In genomic region chr6:31493875-31494694, GRCh38 we compare ENCODE assay signal across 1 cellular context.
TF ChIP-seq lines count a peak whose summit lies in the region.

No MANE protein-coding gene starts in this region.

TF ChIP-seq in HepG2, 621 proteins besides CTCF, POLR2A, EP300 and RAD21 (continued from another document and continues in another):
- TF ChIP-seq MNT (IDR thresholded peaks at IDR 0.05) (no peak), ZNF441 (CRISPR knock-in tag; IDR thresholded peaks at IDR 0.05; ENCODE audit: borderline replicate concordance) (no peak), PRMT3 (CRISPR knock-in tag; IDR thresholded peaks at IDR 0.05; ENCODE audit: borderline replicate concordance, low read depth) (no peak), TAF15 (IDR thresholded peaks at IDR 0.05; ENCODE audit: low read depth, low read length, poor library complexity, severe bottlenecking) (no peak), ZNF33B (CRISPR knock-in tag; IDR thresholded peaks at IDR 0.05) (no peak), BCL6 (CRISPR knock-in tag; IDR thresholded peaks at IDR 0.05) (no peak), SKI (IDR thresholded peaks at IDR 0.05; ENCODE audit: partially characterized antibody) (no peak), ZBTB49 (CRISPR knock-in tag; IDR thresholded peaks at IDR 0.05; ENCODE audit: borderline replicate concordance) (no peak), NFIB (CRISPR knock-in tag; IDR thresholded peaks at IDR 0.05; ENCODE audit: borderline replicate concordance) (no peak), SPEN (CRISPR knock-in tag; IDR thresholded peaks at IDR 0.05; ENCODE audit: low read depth) (peak; percentile 37; the same call in 1 of the 2 replicates), ZNF605 (CRISPR knock-in tag; IDR thresholded peaks at IDR 0.05) (no peak; the same call in 1 of the 2 replicates), GABPB1 (CRISPR knock-in tag; IDR thresholded peaks at IDR 0.05) (peak; percentile 51), ZBTB43 (CRISPR knock-in tag; conservative IDR thresholded peaks at IDR 0.05) (no peak), CAMTA2 (CRISPR knock-in tag; IDR thresholded peaks at IDR 0.05; ENCODE audit: borderline replicate concordance) (no peak), SATB2 (CRISPR knock-in tag; IDR thresholded peaks at IDR 0.05) (0 out of 2 replicates have a peak, but pooled peaks have one; percentile 78), DNMT3B (CRISPR knock-in tag; conservative IDR thresholded peaks at IDR 0.05) (no peak), FOXK2 (IDR thresholded peaks at IDR 0.05) (no peak), HOXD1 (CRISPR knock-in tag; IDR thresholded peaks at IDR 0.05) (no peak), BORCS8-MEF2B (CRISPR knock-in tag; IDR thresholded peaks at IDR 0.05) (peak; percentile 36; the same call in 1 of the 2 replicates), MATR3 (CRISPR knock-in tag; IDR thresholded peaks at IDR 0.05) (no peak), ZNF224 (CRISPR knock-in tag; IDR thresholded peaks at IDR 0.05) (no peak), ZNF574 (CRISPR knock-in tag; IDR thresholded peaks at IDR 0.05) (peak; percentile 94), ZNF7 (CRISPR knock-in tag; IDR thresholded peaks at IDR 0.05) (no peak), ZC3H13 (CRISPR knock-in tag; IDR thresholded peaks at IDR 0.05) (no peak), POGK (CRISPR knock-in tag; conservative IDR thresholded peaks at IDR 0.05) (no peak), RAD51 (IDR thresholded peaks at IDR 0.05; ENCODE audit: borderline replicate concordance) (no peak), ZNF761 (CRISPR knock-in tag; conservative IDR thresholded peaks at IDR 0.05) (no peak), THAP9 (CRISPR knock-in tag; IDR thresholded peaks at IDR 0.05; ENCODE audit: borderline replicate concordance) (no peak), ZNF878 (CRISPR knock-in tag; IDR thresholded peaks at IDR 0.05) (no peak), NCOA1 (CRISPR knock-in tag; IDR thresholded peaks at IDR 0.05) (no peak)
- TF ChIP-seq, protein P1, sequence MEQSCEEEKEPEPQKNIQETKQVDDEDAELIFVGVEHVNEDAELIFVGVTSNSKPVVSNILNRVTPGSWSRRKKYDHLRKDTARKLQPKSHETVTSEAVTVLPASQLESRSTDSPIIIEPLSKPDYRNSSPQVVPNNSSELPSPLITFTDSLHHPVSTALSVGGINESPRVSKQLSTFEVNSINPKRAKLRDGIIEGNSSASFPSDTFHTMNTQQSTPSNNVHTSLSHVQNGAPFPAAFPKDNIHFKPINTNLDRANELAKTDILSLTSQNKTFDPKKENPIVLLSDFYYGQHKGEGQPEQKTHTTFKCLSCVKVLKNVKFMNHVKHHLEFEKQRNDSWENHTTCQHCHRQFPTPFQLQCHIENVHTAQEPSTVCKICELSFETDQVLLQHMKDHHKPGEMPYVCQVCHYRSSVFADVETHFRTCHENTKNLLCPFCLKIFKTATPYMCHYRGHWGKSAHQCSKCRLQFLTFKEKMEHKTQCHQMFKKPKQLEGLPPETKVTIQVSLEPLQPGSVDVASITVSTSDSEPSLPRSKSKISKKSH (CRISPR knock-in tag; IDR thresholded peaks at IDR 0.05; ENCODE audit: borderline replicate concordance), result no peak
- TF ChIP-seq, protein P2, sequence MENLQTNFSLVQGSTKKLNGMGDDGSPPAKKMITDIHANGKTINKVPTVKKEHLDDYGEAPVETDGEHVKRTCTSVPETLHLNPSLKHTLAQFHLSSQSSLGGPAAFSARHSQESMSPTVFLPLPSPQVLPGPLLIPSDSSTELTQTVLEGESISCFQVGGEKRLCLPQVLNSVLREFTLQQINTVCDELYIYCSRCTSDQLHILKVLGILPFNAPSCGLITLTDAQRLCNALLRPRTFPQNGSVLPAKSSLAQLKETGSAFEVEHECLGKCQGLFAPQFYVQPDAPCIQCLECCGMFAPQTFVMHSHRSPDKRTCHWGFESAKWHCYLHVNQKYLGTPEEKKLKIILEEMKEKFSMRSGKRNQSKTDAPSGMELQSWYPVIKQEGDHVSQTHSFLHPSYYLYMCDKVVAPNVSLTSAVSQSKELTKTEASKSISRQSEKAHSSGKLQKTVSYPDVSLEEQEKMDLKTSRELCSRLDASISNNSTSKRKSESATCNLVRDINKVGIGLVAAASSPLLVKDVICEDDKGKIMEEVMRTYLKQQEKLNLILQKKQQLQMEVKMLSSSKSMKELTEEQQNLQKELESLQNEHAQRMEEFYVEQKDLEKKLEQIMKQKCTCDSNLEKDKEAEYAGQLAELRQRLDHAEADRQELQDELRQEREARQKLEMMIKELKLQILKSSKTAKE (CRISPR knock-in tag; IDR thresholded peaks at IDR 0.05; ENCODE audit: borderline replicate concordance), result no peak
- TF ChIP-seq, protein P3, sequence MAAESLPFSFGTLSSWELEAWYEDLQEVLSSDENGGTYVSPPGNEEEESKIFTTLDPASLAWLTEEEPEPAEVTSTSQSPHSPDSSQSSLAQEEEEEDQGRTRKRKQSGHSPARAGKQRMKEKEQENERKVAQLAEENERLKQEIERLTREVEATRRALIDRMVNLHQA (CRISPR knock-in tag; IDR thresholded peaks at IDR 0.05), result no peak
- TF ChIP-seq, protein P4, sequence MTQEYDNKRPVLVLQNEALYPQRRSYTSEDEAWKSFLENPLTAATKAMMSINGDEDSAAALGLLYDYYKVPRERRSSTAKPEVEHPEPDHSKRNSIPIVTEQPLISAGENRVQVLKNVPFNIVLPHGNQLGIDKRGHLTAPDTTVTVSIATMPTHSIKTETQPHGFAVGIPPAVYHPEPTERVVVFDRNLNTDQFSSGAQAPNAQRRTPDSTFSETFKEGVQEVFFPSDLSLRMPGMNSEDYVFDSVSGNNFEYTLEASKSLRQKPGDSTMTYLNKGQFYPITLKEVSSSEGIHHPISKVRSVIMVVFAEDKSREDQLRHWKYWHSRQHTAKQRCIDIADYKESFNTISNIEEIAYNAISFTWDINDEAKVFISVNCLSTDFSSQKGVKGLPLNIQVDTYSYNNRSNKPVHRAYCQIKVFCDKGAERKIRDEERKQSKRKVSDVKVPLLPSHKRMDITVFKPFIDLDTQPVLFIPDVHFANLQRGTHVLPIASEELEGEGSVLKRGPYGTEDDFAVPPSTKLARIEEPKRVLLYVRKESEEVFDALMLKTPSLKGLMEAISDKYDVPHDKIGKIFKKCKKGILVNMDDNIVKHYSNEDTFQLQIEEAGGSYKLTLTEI (CRISPR knock-in tag; conservative IDR thresholded peaks at IDR 0.05), result no peak
- TF ChIP-seq, protein P5, sequence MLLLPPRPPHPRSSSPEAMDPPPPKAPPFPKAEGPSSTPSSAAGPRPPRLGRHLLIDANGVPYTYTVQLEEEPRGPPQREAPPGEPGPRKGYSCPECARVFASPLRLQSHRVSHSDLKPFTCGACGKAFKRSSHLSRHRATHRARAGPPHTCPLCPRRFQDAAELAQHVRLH (CRISPR knock-in tag; IDR thresholded peaks at IDR 0.05; ENCODE audit: borderline replicate concordance, low read depth), result peak; percentile 61; the same call in 1 of the 2 replicates
- TF ChIP-seq, protein P6, sequence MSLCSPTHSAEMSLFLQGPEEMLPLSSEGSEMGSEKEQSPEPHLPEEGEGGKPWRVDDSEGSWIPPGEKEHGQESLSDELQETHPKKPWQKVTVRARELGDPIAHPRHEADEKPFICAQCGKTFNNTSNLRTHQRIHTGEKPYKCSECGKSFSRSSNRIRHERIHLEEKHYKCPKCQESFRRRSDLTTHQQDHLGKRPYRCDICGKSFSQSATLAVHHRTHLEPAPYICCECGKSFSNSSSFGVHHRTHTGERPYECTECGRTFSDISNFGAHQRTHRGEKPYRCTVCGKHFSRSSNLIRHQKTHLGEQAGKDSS (CRISPR knock-in tag; IDR thresholded peaks at IDR 0.05; ENCODE audit: borderline replicate concordance, low read depth), result no peak
